ENCODE assay signal across 17 cellular contexts in genomic region chrX:153635388-153635787, GRCh38. TPM values are rescaled to one million over a fixed set of nuclear protein-coding genes. Genes with fewer than 3 reads are reported as not detected.
DNase-seq lines count a peak whose midpoint lies in the region; ATAC-seq and TF ChIP-seq lines count a peak whose summit lies in the region.
"Had no signal": no experiment of that assay in that cellular context is flagged by ENCODE, and none has a peak within 500 bp of the region (broad histone marks: within the 10 kb centered on the region; RNA-seq: fewer than 3 reads in every experiment).

No MANE protein-coding gene starts in this region.

- DNase-seq in chondrocyte (ENCODE audit: low spot score) (peak; percentile 76), sciatic nerve (ENCODE audit: low spot score) (peak; percentile 50)
- DNase-seq: BE2C; Caco-2; CD8-positive, alpha-beta memory T cell; DMS53; GF-D8; GOT3; HCEC 1CT; HFFc6; IMR-90 had no signal

- no peak overlapping the region for H3K4me3 ChIP-seq in BLaER1
- H3K4me3 ChIP-seq in BLaER1 treated with 17β-estradiol and CSF1 and Interleukin-3, amounts not matched to agents 10 nM and 100 nM, result no peak overlapping the region
- H3K4me3 ChIP-seq: A549 had no signal

- intact Hi-C loops in sciatic nerve (cut with DNase I), result no loop called here

- peaks cover 19% of the 10 kb centered on the region; the same call in 1 of the 2 replicates for H4K20me1 ChIP-seq in BLaER1
- peaks cover 0 to 51% (median 9%) of the 10 kb centered on the region in 11 experiments; a peak in 9 of 22 replicates for H4K20me1 ChIP-seq in BLaER1 treated with 17β-estradiol and CSF1 and Interleukin-3, amounts not matched to agents 10 nM and 100 nM

- H3K4me1 ChIP-seq in BLaER1, result peaks cover 51% of the 10 kb centered on the region
- peaks cover 8 to 51% (median 50%) of the 10 kb centered on the region in 10 experiments; a peak in 18 of 20 replicates for H3K4me1 ChIP-seq in BLaER1 treated with 17β-estradiol and CSF1 and Interleukin-3, amounts not matched to agents 10 nM and 100 nM
- H3K4me1 ChIP-seq: A549, Caco-2 had no signal

- peak overlapping the region; percentile 80; the same call in 1 of the 2 replicates for H3K4me2 ChIP-seq in BLaER1
- peak overlapping the region in 7 of 11 experiments; percentile 26 to 87 (median 78); a peak in 12 of 22 replicates for H3K4me2 ChIP-seq in BLaER1 treated with 17β-estradiol and CSF1 and Interleukin-3, amounts not matched to agents 10 nM and 100 nM
- H3K4me2 ChIP-seq: A549 had no signal

- H3K9ac ChIP-seq in BLaER1, result no peak overlapping the region
- H3K9ac ChIP-seq in BLaER1 treated with 17β-estradiol and CSF1 and Interleukin-3, amounts not matched to agents 10 nM and 100 nM, result no peak overlapping the region

- H3K27me3 Mint-ChIP-seq in chondrocyte (ENCODE audit: low read depth), result peaks cover 2% of the 10 kb centered on the region

- peaks cover 18% of the 10 kb centered on the region for H3K9me3 ChIP-seq in BLaER1
- H3K9me3 ChIP-seq in BLaER1 treated with 17β-estradiol and CSF1 and Interleukin-3, amounts not matched to agents 10 nM and 100 nM (replicated peaks in 1 of 11), result peaks cover 13 to 28% (median 22%) of the 10 kb centered on the region in 11 experiments
- H3K9me3 ChIP-seq: A549, BE2C, Caco-2 had no signal

- H3K4me1 Mint-ChIP-seq in chondrocyte (ENCODE audit: low read depth), result no peaks in the 10 kb centered on the region
- H3K4me1 Mint-ChIP-seq: CD8-positive, alpha-beta memory T cell had no signal

- H3K27ac ChIP-seq in BLaER1, result no peak overlapping the region
- H3K27ac ChIP-seq in BLaER1 treated with 17β-estradiol and CSF1 and Interleukin-3, amounts not matched to agents 10 nM and 100 nM, result no peak overlapping the region
- H3K27ac ChIP-seq: A549 had no signal

- no peaks in the 10 kb centered on the region for H3K36me3 ChIP-seq in BLaER1
- H3K36me3 ChIP-seq in BLaER1 treated with 17β-estradiol and CSF1 and Interleukin-3, amounts not matched to agents 10 nM and 100 nM, result no peaks in the 10 kb centered on the region
- H3K36me3 ChIP-seq: BE2C had no signal

- no peak overlapping the region for H3K4me3 Mint-ChIP-seq in chondrocyte (ENCODE audit: unreplicated experiment)
- H3K4me3 Mint-ChIP-seq: CD8-positive, alpha-beta memory T cell; HFFc6 had no signal

- no peak for TF ChIP-seq CTCF in chondrocyte (IDR thresholded peaks at IDR 0.05)

- H3K36me3 Mint-ChIP-seq in chondrocyte (ENCODE audit: low read depth), result peaks cover 2% of the 10 kb centered on the region

- peaks cover 16% of the 10 kb centered on the region for H3K9me3 Mint-ChIP-seq in chondrocyte (ENCODE audit: low read depth)

- no peak overlapping the region for H3K27ac Mint-ChIP-seq in chondrocyte (ENCODE audit: unreplicated experiment)
- H3K27ac Mint-ChIP-seq: CD8-positive, alpha-beta memory T cell; HFFc6 had no signal

- peaks cover 72% of the 10 kb centered on the region for H3K27me3 ChIP-seq in BLaER1
- peaks cover 40 to 100% (median 85%) of the 10 kb centered on the region in 11 experiments for H3K27me3 ChIP-seq in BLaER1 treated with 17β-estradiol and CSF1 and Interleukin-3, amounts not matched to agents 10 nM and 100 nM
- H3K27me3 ChIP-seq: BE2C had no signal

- ATAC-seq in sciatic nerve (no peak), GM21360 (IDR thresholded peaks at IDR 0.05; ENCODE audit: unreplicated experiment) (no peak), GM18519 (IDR thresholded peaks at IDR 0.05; ENCODE audit: low FRiP score, unreplicated experiment) (no peak), HG02981 (IDR thresholded peaks at IDR 0.05; ENCODE audit: unreplicated experiment) (no peak)

RNA-seq across cellular contexts. Expression of gene DUSP9, which starts 11.6 kb away (rescaled TPM):
- 0.13 to 0.77 TPM in 2 of 3 replicates, not detected in the other for total RNA-seq in chondrocyte
- 0.13 TPM for total RNA-seq in sciatic nerve
- total RNA-seq: HFFc6 had no signal

RNA-seq across cellular contexts. Expression of gene CCNQ, which starts 36.4 kb away (rescaled TPM):
- total RNA-seq in chondrocyte, result 17.2 to 21.9 TPM (median 17.7 TPM) in 3 replicates
- 11.9 TPM for total RNA-seq in sciatic nerve

RNA-seq across cellular contexts. Expression of gene PNCK, which starts 38.2 kb away (rescaled TPM):
- total RNA-seq in chondrocyte (3.2 to 3.8 TPM (median 3.5 TPM) in 3 replicates), sciatic nerve (1.6 TPM)
- total RNA-seq: Caco-2; CD8-positive, alpha-beta memory T cell had no signal

RNA-seq across cellular contexts. Expression of gene SLC6A8, which starts 52.3 kb away (rescaled TPM):
- 47.6 to 71.1 TPM (median 70.6 TPM) in 3 replicates for total RNA-seq in chondrocyte
- total RNA-seq in sciatic nerve, result 23.2 TPM
